ENCODE assay signal across 8 cellular contexts in genomic region chr3:41200669-41201021, GRCh38. TPM values are rescaled to one million over a fixed set of nuclear protein-coding genes. Genes with fewer than 3 reads are reported as not detected.
DNase-seq lines count a peak whose midpoint lies in the region; ATAC-seq, FAIRE-seq and TF ChIP-seq lines count a peak whose summit lies in the region.

No MANE protein-coding gene starts in this region.

- DNase-seq in HFFc6, result peak; percentile 25
- peak; percentile 18 for DNase-seq in T follicular helper cell (ENCODE audit: low read depth)
- no peak for DNase-seq in H1 (ENCODE audit: low read depth in 1 of 2, low spot score in 2 of 2)
- DNase-seq in myocyte (ENCODE audit: low read depth), result peak; percentile 61
- DNase-seq in NCI-H1436 (lab: John Stamatoyannopoulos, UW), result no peak

- H3K36me3 ChIP-seq in BLaER1 treated with 17β-estradiol and CSF1 and Interleukin-3, amounts not matched to agents 10 nM and 100 nM, result peaks cover 0 to 22% (median 6%) of the 10 kb centered on the region in 11 experiments; a peak in 13 of 22 replicates
- H3K36me3 ChIP-seq in H1 (ENCODE audit: control insufficient read depth in 2 of 4, insufficient read depth in 4 of 4, low read length in 3 of 4), result no peaks in the 10 kb centered on the region

- peaks cover 36 to 58% of the 10 kb centered on the region in 2 experiments for H3K79me2 ChIP-seq in H1 (ENCODE audit: control insufficient read depth in 1 of 2, insufficient read depth in 2 of 2, low read length in 2 of 2)

- no peak overlapping the region for H2BK5ac ChIP-seq in H1 (ENCODE audit: low read depth, low read length)

- H3K23ac ChIP-seq in H1 (ENCODE audit: insufficient read length), result no peak overlapping the region

- H3K36me3 Mint-ChIP-seq in HFFc6 (ENCODE audit: low read depth), result peaks cover 12% of the 10 kb centered on the region; the same call in 1 of the 2 replicates

- H3K27me3 ChIP-seq in BLaER1 treated with 17β-estradiol and CSF1 and Interleukin-3, amounts not matched to agents 10 nM and 100 nM, result no peaks in the 10 kb centered on the region
- no peaks in the 10 kb centered on the region for H3K27me3 ChIP-seq in H1 (replicated peaks in 1 of 4; ENCODE audit: control insufficient read depth in 3 of 4, extremely low read depth in 1 of 4, insufficient read depth in 3 of 4, low read length in 3 of 4)

- no peak for TF ChIP-seq POLR2A in H1 (IDR thresholded peaks at IDR 0.05; ENCODE audit: control extremely low read depth in 1 of 2, low read depth in 2 of 2, low read length in 2 of 2)

- H3K4ac ChIP-seq in H1 (replicated peaks; ENCODE audit: insufficient read length, low read depth, low read length), result no peak overlapping the region

- no peaks in the 10 kb centered on the region for H3K79me1 ChIP-seq in H1 (ENCODE audit: low read depth, low read length)

- peak overlapping the region; percentile 80 to 100 (median 100) for H3K9ac ChIP-seq in BLaER1 treated with 17β-estradiol and CSF1 and Interleukin-3, amounts not matched to agents 10 nM and 100 nM
- peak overlapping the region; percentile 3 to 64 (median 48); a peak in 4 of 7 replicates for H3K9ac ChIP-seq in H1 (replicated peaks in 1 of 4; ENCODE audit: extremely low read depth in 1 of 4, low read depth in 3 of 4, low read length in 3 of 4)

- no peak overlapping the region for H3K56ac ChIP-seq in H1 (replicated peaks; ENCODE audit: insufficient read length, low read depth, low read length)

- no peak for FAIRE-seq in H1 (lab: Jason Lieb, UNC)

- H2AFZ ChIP-seq in H1 (ENCODE audit: low read length), result no peak overlapping the region

- CTCF ChIA-PET in H1 (lab: Charles Lee; ENCODE audit: partially characterized antibody), result interaction anchor here (0.6 kb wide), 1 partner anchor 135 kb away, joined by 3 read pairs; no protein-coding TSS in a partner anchor

- H4K5ac ChIP-seq in H1 (ENCODE audit: insufficient read length, low read depth, low read length), result no peak overlapping the region

- H2AK5ac ChIP-seq in H1 (ENCODE audit: low read depth, low read length), result no peak overlapping the region

- no peaks in the 10 kb centered on the region for H3K9me3 Mint-ChIP-seq in HFFc6

- H3K23me2 ChIP-seq in H1 (ENCODE audit: low read depth, low read length), result peaks cover 12% of the 10 kb centered on the region

- H3K14ac ChIP-seq in H1 (ENCODE audit: insufficient read length), result no peak overlapping the region

- no peak for TF ChIP-seq EP300 in H1 (IDR thresholded peaks at IDR 0.05; ENCODE audit: borderline replicate concordance in 1 of 2, low read depth in 2 of 2, low read length in 2 of 2)

- H3K27me3 Mint-ChIP-seq in HFFc6 (ENCODE audit: insufficient read depth), result peaks cover 2% of the 10 kb centered on the region

- peaks cover 45% of the 10 kb centered on the region for H3K4me1 Mint-ChIP-seq in HFFc6 (ENCODE audit: low read depth)

- H3K4me3 Mint-ChIP-seq in HFFc6, result peak overlapping the region; percentile 92

- WGBS in H1 (ENCODE audit: extremely low coverage in 1 of 2, insufficient coverage in 1 of 2, insufficient read length in 1 of 2, insufficient replicate concordance in 2 of 2, low coverage in 1 of 2, low lambda C conversion rate in 2 of 2, missing lambda C conversion rate in 1 of 2), 2 experiments, result 5% methylated on average over 7 of the region's 7 CpGs; no CpG with 5 or more reads in 1 of the 2 experiments

- TF ChIP-seq RAD21 in H1 (IDR thresholded peaks at IDR 0.05 in 1 of 2, conservative IDR thresholded peaks at IDR 0.05 in 1 of 2; ENCODE audit: low read depth in 2 of 2, low read length in 2 of 2), result no peak

- peaks cover 0 to 4% (median 0%) of the 10 kb centered on the region in 11 experiments; a peak in 2 of 22 replicates for H3K9me3 ChIP-seq in BLaER1 treated with 17β-estradiol and CSF1 and Interleukin-3, amounts not matched to agents 10 nM and 100 nM (replicated peaks in 1 of 11)
- H3K9me3 ChIP-seq in H1 (ENCODE audit: insufficient read depth in 2 of 2, low read depth in 1 of 2, low read length in 1 of 2), result no peaks in the 10 kb centered on the region

- H2BK120ac ChIP-seq in H1 (replicated peaks; ENCODE audit: low read depth, low read length), result no peak overlapping the region

- no peak overlapping the region for H2BK15ac ChIP-seq in H1 (ENCODE audit: low read length)

- ATAC-seq in HG02938 (IDR thresholded peaks at IDR 0.05; ENCODE audit: unreplicated experiment), result no peak
- ATAC-seq in GM19324 (IDR thresholded peaks at IDR 0.05; ENCODE audit: low FRiP score, unreplicated experiment), result no peak

- no peak overlapping the region for H2BK12ac ChIP-seq in H1 (ENCODE audit: low read depth, low read length)

- H4K20me1 ChIP-seq in BLaER1 treated with 17β-estradiol and CSF1 and Interleukin-3, amounts not matched to agents 10 nM and 100 nM, result peaks cover 57 to 58% (median 57%) of the 10 kb centered on the region in 11 experiments
- H4K20me1 ChIP-seq in H1 (replicated peaks in 1 of 2; ENCODE audit: control insufficient read depth in 1 of 2, insufficient read depth in 2 of 2, low read length in 2 of 2), result peaks cover 16 to 34% of the 10 kb centered on the region in 2 experiments

- H3K4me3 ChIP-seq in BLaER1 treated with 17β-estradiol and CSF1 and Interleukin-3, amounts not matched to agents 10 nM and 100 nM, result peak overlapping the region; percentile 79 to 99 (median 94)
- H3K4me3 ChIP-seq in H1 (ENCODE audit: extremely low read depth in 1 of 4, insufficient read depth in 2 of 4, low read depth in 3 of 4, low read length in 4 of 4), result peak overlapping the region; percentile 83 to 99 (median 86)

- H3K4me2 ChIP-seq in BLaER1 treated with 17β-estradiol and CSF1 and Interleukin-3, amounts not matched to agents 10 nM and 100 nM, result peak overlapping the region; percentile 82 to 97 (median 89)
- peak overlapping the region; percentile 77 to 85 for H3K4me2 ChIP-seq in H1 (ENCODE audit: insufficient read depth in 1 of 2, low read depth in 2 of 2, low read length in 2 of 2)

- H3K27ac ChIP-seq in BLaER1 treated with 17β-estradiol and CSF1 and Interleukin-3, amounts not matched to agents 10 nM and 100 nM, result peak overlapping the region; percentile 60 to 100 (median 99)
- H3K27ac ChIP-seq in H1 (ENCODE audit: low read depth, low read length), result no peak overlapping the region

- no peak overlapping the region for H4K8ac ChIP-seq in H1 (ENCODE audit: extremely low read depth, insufficient read depth, low read length)

- no peak overlapping the region for H4K91ac ChIP-seq in H1 (replicated peaks; ENCODE audit: insufficient read length, low read length)

- H2BK20ac ChIP-seq in H1 (ENCODE audit: low read length), result no peak overlapping the region

- POLR2A ChIA-PET in H1 (lab: Charles Lee; ENCODE audit: partially characterized antibody), result interaction anchor here (1.0 to 6.8 kb wide), 7 partner anchors 10 to 119 kb away, joined by 3 to 80 read pairs (median 14); no protein-coding TSS in a partner anchor

- TF ChIP-seq CTCF in HFFc6 (IDR thresholded peaks at IDR 0.05) (no peak), H1 (IDR thresholded peaks at IDR 0.05; ENCODE audit: control extremely low read depth in 1 of 3, insufficient read depth in 1 of 3, low read depth in 1 of 3, low read length in 3 of 3) (no peak)

- peaks cover 11 to 47% (median 40%) of the 10 kb centered on the region in 10 experiments for H3K4me1 ChIP-seq in BLaER1 treated with 17β-estradiol and CSF1 and Interleukin-3, amounts not matched to agents 10 nM and 100 nM
- H3K4me1 ChIP-seq in H1 (replicated peaks in 1 of 4; ENCODE audit: control insufficient read depth in 3 of 4, insufficient read depth in 4 of 4, low read length in 3 of 4), result peaks cover 0 to 20% (median 3%) of the 10 kb centered on the region in 4 experiments; a peak in 3 of 7 replicates

- peak overlapping the region; percentile 75 for H3K27ac Mint-ChIP-seq in HFFc6

- no peak overlapping the region for H3K18ac ChIP-seq in H1 (ENCODE audit: extremely low read depth, low read length)

TF ChIP-seq in H1, 55 proteins besides CTCF, POLR2A, EP300 and RAD21 (continues in another document):
- TF ChIP-seq EGR1 (IDR thresholded peaks at IDR 0.05; ENCODE audit: borderline replicate concordance, low read depth, low read length), result no peak

RNA-seq across cellular contexts. Expression of gene CTNNB1, which starts 1.3 kb away (rescaled TPM):
- 100 to 1,000 TPM; 299 to 330 (median 312) TPM for total RNA-seq in HFFc6 (2021; fragmentation: NEBNext Ultra II Directional; extraction: Animal tissue kit (Norgen Biotek cat#: 25700))
- total RNA-seq in H1 (2021; fragmentation: NEBNext Ultra II Directional; extraction: Animal tissue kit (Norgen Biotek cat#: 25700)), result 325 and 356 TPM in 2 replicates
- polyA plus RNA-seq in H1 (2011; rRNA removed), result 535 and 579 TPM in 2 replicates
- polyA plus RNA-seq in H1 (2011; cell fraction: cytosol; rRNA removed), result 483 TPM
- 934 TPM for polyA plus RNA-seq in H1 (2011; cell fraction: nucleus; rRNA removed)
- 373 to 437 TPM (median 415 TPM) in 4 replicates for polyA plus RNA-seq in H1 (2012, experiment 1 of 2)
- 27.8 TPM for polyA plus RNA-seq in H1 (2012, experiment 2 of 2)
- 345 TPM for polyA plus RNA-seq in H1 (2013, experiment 1 of 2)
- 328 TPM for polyA plus RNA-seq in H1 (2013, experiment 2 of 2)
- polyA minus RNA-seq in H1 (2011; rRNA and poly(A)+ RNA removed), result 2,973 and 3,699 TPM in 2 replicates
- polyA minus RNA-seq in H1 (2011; cell fraction: cytosol; rRNA and poly(A)+ RNA removed), result 574 TPM
- 651 TPM for polyA minus RNA-seq in H1 (2011; cell fraction: nucleus; rRNA and poly(A)+ RNA removed)
- 430 and 490 TPM in 2 replicates for total RNA-seq in myocyte
- 361 TPM for polyA plus RNA-seq in myocyte (2012)

Comparison
In these comparisons a context has a peak if more than half of its experiments do, and no peak if none do; other contexts are left out.
1. DNase-seq: peak in HFFc6 (single experiment), T follicular helper cell (single experiment) and myocyte (single experiment); none in H1 (0 of 2) and NCI-H1436 (single experiment).